17 cellular contexts compared by ENCODE assay signal in the genomic region with DNA sequence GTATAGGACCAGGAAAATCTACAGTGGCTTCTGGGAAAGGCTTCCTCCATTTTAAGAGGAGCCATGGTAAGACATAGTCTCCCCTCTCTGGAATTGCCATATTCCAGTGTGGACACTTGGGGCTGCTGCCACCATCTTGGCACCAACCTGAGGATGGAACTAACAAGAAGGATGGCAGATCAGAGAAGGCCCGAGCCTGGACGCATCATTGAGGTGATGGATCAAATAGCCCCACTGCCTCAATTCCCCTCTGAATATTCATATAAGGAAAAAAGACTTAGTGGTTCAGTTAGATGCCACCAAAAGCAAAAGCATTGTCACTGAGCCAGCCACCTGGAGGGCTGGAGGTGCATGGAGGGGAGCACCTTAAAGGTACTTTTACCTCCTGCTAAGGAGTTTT.
"Had no signal": no experiment of that assay in that cellular context is flagged by ENCODE, and none has a peak within 500 bp of the region (broad histone marks: within the 10 kb centered on the region; RNA-seq: fewer than 3 reads in every experiment).

No MANE protein-coding gene starts in this region.

- H3K27ac Mint-ChIP-seq: endodermal cell; natural killer cell treated with Interleukin-12 subunit alpha and Interleukin-12 subunit beta and Interleukin-15 and Interleukin-18, amount 100 ng/mL, for 72 hours had no signal

- H3K4me3 Mint-ChIP-seq: endodermal cell; natural killer cell treated with Interleukin-12 subunit alpha and Interleukin-12 subunit beta and Interleukin-15 and Interleukin-18, amount 100 ng/mL, for 72 hours had no signal

- H3K4me3 ChIP-seq: mucosa of descending colon, psoas muscle, smooth muscle cell, suprapubic skin, thyroid gland, upper lobe of left lung, uterus had no signal

- H3K9me3 ChIP-seq: mucosa of descending colon, psoas muscle, suprapubic skin, thyroid gland, upper lobe of left lung, uterus had no signal

- ATAC-seq: natural killer cell treated with Interleukin-12 subunit alpha and Interleukin-12 subunit beta and Interleukin-15 and Interleukin-18, amount 100 ng/mL, for 72 hours; psoas muscle had no signal

- H3K36me3 ChIP-seq: suprapubic skin, thyroid gland, upper lobe of left lung, uterus had no signal

- H3K4me1 Mint-ChIP-seq: endodermal cell had no signal

- H3K27me3 Mint-ChIP-seq: natural killer cell treated with Interleukin-12 subunit alpha and Interleukin-12 subunit beta and Interleukin-15 and Interleukin-18, amount 100 ng/mL, for 72 hours had no signal

- H3K27me3 ChIP-seq: foreskin keratinocyte, suprapubic skin, thyroid gland, upper lobe of left lung, uterus had no signal

- H3K4me1 ChIP-seq: foreskin keratinocyte, psoas muscle, suprapubic skin, thyroid gland, upper lobe of left lung, uterus had no signal

- H3K9me3 Mint-ChIP-seq: natural killer cell treated with Interleukin-12 subunit alpha and Interleukin-12 subunit beta and Interleukin-15 and Interleukin-18, amount 100 ng/mL, for 72 hours had no signal

- H3K27ac ChIP-seq: foreskin keratinocyte, psoas muscle, suprapubic skin, thyroid gland, upper lobe of left lung, uterus had no signal

- H3K36me3 Mint-ChIP-seq: natural killer cell treated with Interleukin-12 subunit alpha and Interleukin-12 subunit beta and Interleukin-15 and Interleukin-18, amount 100 ng/mL, for 72 hours had no signal

- DNase-seq: cerebellar nuclear complex; dermis blood vessel endothelial cell; effector CD4-positive, alpha-beta T cell; endodermal cell; erythroblast; foreskin keratinocyte; occipital lobe; retina; stimulated activated CD4-positive, alpha-beta T cell treated with anti-CD3 and anti-CD28 coated beads, Interleukin-2, amount 100 ng/mL, for 48 hours; thyroid gland; upper lobe of left lung; uterus had no signal
